Comparison of ENCODE assay signal across 25 cellular contexts in genomic region chr6:121984956-121985355, GRCh38.
"Had no signal": no experiment of that assay in that cellular context is flagged by ENCODE, and none has a peak within 500 bp of the region (broad histone marks: within the 10 kb centered on the region; RNA-seq: fewer than 3 reads in every experiment).

No MANE protein-coding gene starts in this region.

- DNase-seq: activated CD4-positive, alpha-beta memory T cell treated with anti-CD3 and anti-CD28 coated beads for 36 hours; activated CD4-positive, alpha-beta T cell treated with anti-CD3 and anti-CD28 coated beads, Interleukin-2, amount 10 ng/mL, durations not matched to agents 7 days and 5 days; activated CD4-positive, CD25-positive, alpha-beta regulatory T cell; activated CD8-positive, alpha-beta memory T cell treated with anti-CD3 and anti-CD28 coated beads for 24 hours; activated effector memory CD4-positive, alpha-beta T cell treated with anti-CD3 and anti-CD28 coated beads, Interleukin-2, amount 50 U/mL, for 16 hours; activated naive CD4-positive, alpha-beta T cell treated with Interleukin-2 at 50 U/mL for 16 hours; activated naive CD8-positive, alpha-beta T cell treated with anti-CD3 and anti-CD28 coated beads, Interleukin-2, amount 50 U/mL, for 24 hours; activated T-cell treated with anti-CD3 and anti-CD28 coated beads, Interleukin-2, amount 50 U/mL, for 4 hours; amniotic stem cell; body of pancreas; KG1; NCI-H1092; NCI-H1417 treated with DMSO at 0.1 percent for 48 hours; NCI-H1694; NCI-H2029; NCI-H2107; NCI-H2171 treated with DMSO at 0.1 percent for 48 hours; NCI-H226; NCI-H526; NCI-H774; NK-92 treated with Interleukin-12 subunit alpha and Interleukin-12 subunit beta, amount 100 ng/mL, for 24 hours; Peyer's patch; SHP77 had no signal

- ATAC-seq: activated naive CD4-positive, alpha-beta T cell treated with anti-CD3 and anti-CD28 coated beads, Interleukin-2, amount 50 U/mL, for 72 hours; activated naive CD8-positive, alpha-beta T cell treated with anti-CD3 and anti-CD28 coated beads, Interleukin-2, amount 50 U/mL, for 24 hours; activated T-cell treated with anti-CD3 and anti-CD28 coated beads, Interleukin-2, amount 50 U/mL, for 4 hours; body of pancreas had no signal

- H3K27me3 ChIP-seq: ascending aorta, body of pancreas, Peyer's patch had no signal

- H3K36me3 ChIP-seq: ascending aorta, Peyer's patch had no signal

- H3K4me3 ChIP-seq: ascending aorta, body of pancreas, Peyer's patch had no signal

- H3K27ac ChIP-seq: ascending aorta, body of pancreas, Peyer's patch had no signal

- H3K9me3 ChIP-seq: ascending aorta, body of pancreas had no signal

- H3K4me1 ChIP-seq: ascending aorta, body of pancreas, Peyer's patch had no signal
